27 cellular contexts compared by ENCODE assay signal in genomic region chr6:150184850-150185480, GRCh38. TPM values are rescaled to one million over a fixed set of nuclear protein-coding genes. Genes with fewer than 3 reads are reported as not detected.
DNase-seq lines count a peak whose midpoint lies in the region; ATAC-seq, FAIRE-seq and TF ChIP-seq lines count a peak whose summit lies in the region.
"Had no signal": no experiment of that assay in that cellular context is flagged by ENCODE, and none has a peak within 500 bp of the region (broad histone marks: within the 10 kb centered on the region; RNA-seq: fewer than 3 reads in every experiment).

No MANE protein-coding gene starts in this region.

- no peaks in the 10 kb centered on the region for H3K27me3 ChIP-seq in astrocyte (ENCODE audit: insufficient read depth, low read length)
- H3K27me3 ChIP-seq: foreskin keratinocyte, spleen, upper lobe of left lung had no signal

- H3K4me2 ChIP-seq in astrocyte (ENCODE audit: low read length) = no peak overlapping the region
- H3K4me2 ChIP-seq: KMS-11 had no signal

- no peak overlapping the region for H3K9ac ChIP-seq in astrocyte (ENCODE audit: low read length)
- H3K9ac ChIP-seq: KMS-11 had no signal

- H3K27ac Mint-ChIP-seq in astrocyte (ENCODE audit: unreplicated experiment) = peak overlapping the region; percentile 22
- H3K27ac Mint-ChIP-seq in stimulated activated naive B cell treated with anti-CD40 and anti-IgM and Interleukin-4, amounts not matched to agents 10 μg/mL and 1 μg/mL and 100 μg/mL, for 72 hours = peak overlapping the region; percentile 48
- H3K27ac Mint-ChIP-seq in activated naive CD4-positive, alpha-beta T cell treated with anti-CD3 and anti-CD28 coated beads for 36 hours = no peak overlapping the region
- H3K27ac Mint-ChIP-seq: activated T-helper 2 cell treated with anti-CD3 and anti-CD28 coated beads, Interferon-gamma antibody, Interleukin-2, Interleukin-4, amounts not matched to agents 10 μg/mL and 5 μg/mL and 100 μg/mL, durations not matched to agents 14 hours and 24 hours and 36 hours; H9; natural killer cell had no signal

- FAIRE-seq in astrocyte (lab: Jason Lieb, UNC) (no peak), HTR-8/SVneo (lab: Jason Lieb, UNC) (no peak), D721Med (lab: Jason Lieb, UNC) (no peak)
- FAIRE-seq: endothelial cell of umbilical vein had no signal

- H3K27me3 Mint-ChIP-seq in astrocyte (ENCODE audit: low read depth, unreplicated experiment) = peaks cover 3% of the 10 kb centered on the region
- H3K27me3 Mint-ChIP-seq in stimulated activated naive B cell treated with anti-CD40 and anti-IgM and Interleukin-4, amounts not matched to agents 10 μg/mL and 1 μg/mL and 100 μg/mL, for 72 hours = no peaks in the 10 kb centered on the region
- peaks cover 10% of the 10 kb centered on the region for H3K27me3 Mint-ChIP-seq in activated naive CD4-positive, alpha-beta T cell treated with anti-CD3 and anti-CD28 coated beads for 36 hours (ENCODE audit: low read depth)

- no peak overlapping the region for H3K4me3 ChIP-seq in astrocyte (ENCODE audit: insufficient read depth, low read depth, low read length)
- H3K4me3 ChIP-seq: left ventricle myocardium inferior, spleen, upper lobe of left lung had no signal

- intact Hi-C loops in activated naive CD4-positive, alpha-beta T cell treated with anti-CD3 and anti-CD28 coated beads for 36 hours (cut with micrococcal nuclease) = loop anchor here (5.0 kb wide), 1 partner anchor 108 kb away; no protein-coding TSS in a partner anchor

- no peak overlapping the region for H3K4me3 Mint-ChIP-seq in astrocyte (ENCODE audit: unreplicated experiment)
- H3K4me3 Mint-ChIP-seq in stimulated activated naive B cell treated with anti-CD40 and anti-IgM and Interleukin-4, amounts not matched to agents 10 μg/mL and 1 μg/mL and 100 μg/mL, for 72 hours = peak overlapping the region in 1 of 2 donors; percentile 36
- no peak overlapping the region for H3K4me3 Mint-ChIP-seq in activated naive CD4-positive, alpha-beta T cell treated with anti-CD3 and anti-CD28 coated beads for 36 hours
- H3K4me3 Mint-ChIP-seq: H9, natural killer cell had no signal

- no peaks in the 10 kb centered on the region for H4K20me1 ChIP-seq in astrocyte (ENCODE audit: insufficient read depth, low read length)

- H3K4me1 Mint-ChIP-seq in astrocyte (ENCODE audit: low read depth, unreplicated experiment) = peaks cover 13% of the 10 kb centered on the region
- H3K4me1 Mint-ChIP-seq in stimulated activated naive B cell treated with anti-CD40 and anti-IgM and Interleukin-4, amounts not matched to agents 10 μg/mL and 1 μg/mL and 100 μg/mL, for 72 hours = peaks cover 30 to 42% of the 10 kb centered on the region in 2 donors
- no peaks in the 10 kb centered on the region for H3K4me1 Mint-ChIP-seq in activated naive CD4-positive, alpha-beta T cell treated with anti-CD3 and anti-CD28 coated beads for 36 hours (ENCODE audit: low read depth)
- H3K4me1 Mint-ChIP-seq: H9 had no signal

- no peaks in the 10 kb centered on the region for H3K9me3 Mint-ChIP-seq in astrocyte (ENCODE audit: unreplicated experiment)
- H3K9me3 Mint-ChIP-seq in stimulated activated naive B cell treated with anti-CD40 and anti-IgM and Interleukin-4, amounts not matched to agents 10 μg/mL and 1 μg/mL and 100 μg/mL, for 72 hours = no peaks in the 10 kb centered on the region
- H3K9me3 Mint-ChIP-seq in activated naive CD4-positive, alpha-beta T cell treated with anti-CD3 and anti-CD28 coated beads for 36 hours = peaks cover 1% of the 10 kb centered on the region
- H3K9me3 Mint-ChIP-seq: activated T-helper 2 cell treated with anti-CD3 and anti-CD28 coated beads, Interferon-gamma antibody, Interleukin-2, Interleukin-4, amounts not matched to agents 10 μg/mL and 5 μg/mL and 100 μg/mL, durations not matched to agents 14 hours and 24 hours and 36 hours; natural killer cell had no signal

- no peaks in the 10 kb centered on the region for H3K36me3 Mint-ChIP-seq in astrocyte (ENCODE audit: low read depth, unreplicated experiment)
- no peaks in the 10 kb centered on the region for H3K36me3 Mint-ChIP-seq in stimulated activated naive B cell treated with anti-CD40 and anti-IgM and Interleukin-4, amounts not matched to agents 10 μg/mL and 1 μg/mL and 100 μg/mL, for 72 hours
- H3K36me3 Mint-ChIP-seq in activated naive CD4-positive, alpha-beta T cell treated with anti-CD3 and anti-CD28 coated beads for 36 hours (ENCODE audit: low read depth) = no peaks in the 10 kb centered on the region
- H3K36me3 Mint-ChIP-seq: natural killer cell had no signal

- CTCF ChIA-PET in activated naive CD4-positive, alpha-beta T cell treated with anti-CD3 and anti-CD28 coated beads for 36 hours (lab: Charles Lee) = no interaction called here

- H3K79me2 ChIP-seq in astrocyte (ENCODE audit: insufficient read depth, low read length) = no peaks in the 10 kb centered on the region

- DNase-seq in NOMO-1 treated with DMSO at 0.1 percent for 48 hours (lab: John Stamatoyannopoulos, UW; ENCODE audit: unreplicated experiment) (peak; percentile 48), NOMO-1 treated with dmso at 0.1 percent for 144 hours (lab: John Stamatoyannopoulos, UW; ENCODE audit: unreplicated experiment) (no peak), astrocyte (ENCODE audit: low read depth) (no peak), HTR-8/SVneo (ENCODE audit: insufficient read length, low spot score) (no peak), D721Med (ENCODE audit: insufficient read length, low spot score) (no peak)
- DNase-seq in stimulated activated naive B cell treated with anti-CD40 and anti-IgM and Interleukin-4, amounts not matched to agents 10 μg/mL and 1 μg/mL and 100 μg/mL, for 72 hours = no peak
- DNase-seq in activated naive CD4-positive, alpha-beta T cell treated with anti-CD3 and anti-CD28 coated beads for 36 hours = no peak
- DNase-seq: 8988T; amygdala; DMS79 treated with DMSO at 0.1 percent for 48 hours; foreskin keratinocyte; H9; left ventricle myocardium inferior; natural killer cell; NCI-H1694; NCI-H446; SHP77; spleen; stimulated activated naive CD4-positive, alpha-beta T cell treated with Interleukin-2 at 50 U/mL for 16 hours had no signal

- no peak overlapping the region for H2AFZ ChIP-seq in astrocyte (ENCODE audit: low read depth, low read length)

- no peaks in the 10 kb centered on the region for H3K36me3 ChIP-seq in astrocyte (ENCODE audit: insufficient read depth, low read length)
- H3K36me3 ChIP-seq: left ventricle myocardium inferior, spleen, upper lobe of left lung had no signal

- TF ChIP-seq CTCF in astrocyte (IDR thresholded peaks at IDR 0.05; ENCODE audit: insufficient read depth, low read depth, low read length) (no peak), D721Med (IDR thresholded peaks at IDR 0.05; ENCODE audit: insufficient read depth, missing control alignments) (no peak)

- no peak overlapping the region for H3K27ac ChIP-seq in astrocyte (ENCODE audit: low read depth, low read length)
- H3K27ac ChIP-seq: C4-2B, foreskin keratinocyte, KMS-11, left ventricle myocardium inferior had no signal

- no peaks in the 10 kb centered on the region for H3K4me1 ChIP-seq in astrocyte (ENCODE audit: insufficient read depth, low read length)

- ATAC-seq in HG03378 (IDR thresholded peaks at IDR 0.05; ENCODE audit: unreplicated experiment) = peak; percentile 72
- peak; percentile 77 for ATAC-seq in stimulated activated naive B cell treated with anti-CD40 and anti-IgM and Interleukin-4, amounts not matched to agents 10 μg/mL and 1 μg/mL and 100 μg/mL, for 72 hours (replicated peaks)
- ATAC-seq: activated CD4-positive, CD25-positive, alpha-beta regulatory T cell treated with anti-CD3 and anti-CD28 coated beads, Interleukin-2, amount 50 U/mL, for 24 hours; foreskin keratinocyte; natural killer cell had no signal

- no peaks in the 10 kb centered on the region for H3K9me3 ChIP-seq in astrocyte (ENCODE audit: insufficient read depth, low read depth, low read length)
- H3K9me3 ChIP-seq: left ventricle myocardium inferior, spleen, upper lobe of left lung had no signal

RNA-seq across cellular contexts. Expression of gene PPP1R14C, which starts 42.1 kb away (rescaled TPM):
- 3.9 and 6.6 TPM in 2 replicates for total RNA-seq in astrocyte
- not detected for total RNA-seq in activated naive CD4-positive, alpha-beta T cell treated with anti-CD3 and anti-CD28 coated beads for 36 hours
- total RNA-seq: endothelial cell of umbilical vein, natural killer cell, pulmonary artery endothelial cell had no signal
